In genomic region chr11:19315511-19315910, GRCh38 we compare ENCODE assay signal across 33 cellular contexts.
DNase-seq lines count a peak whose midpoint lies in the region; ATAC-seq and TF ChIP-seq lines count a peak whose summit lies in the region.
"Had no signal": no experiment of that assay in that cellular context is flagged by ENCODE, and none has a peak within 500 bp of the region (broad histone marks: within the 10 kb centered on the region; RNA-seq: fewer than 3 reads in every experiment).

No MANE protein-coding gene starts in this region.

- TF ChIP-seq CTCF in heart left ventricle (IDR thresholded peaks at IDR 0.05) (no peak), esophagus muscularis mucosa (IDR thresholded peaks at IDR 0.05) (no peak), tibial nerve (IDR thresholded peaks at IDR 0.05) (no peak), right lobe of liver (IDR thresholded peaks at IDR 0.05) (no peak)

- no peaks in the 10 kb centered on the region for H3K79me1 ChIP-seq in neuronal stem cell (ENCODE audit: low read depth, low read length)

- WGBS in right cardiac atrium = 70% methylated on average over 2 of the region's 2 CpGs
- 70 to 88% (median 77%) methylated on average over 2 of the region's 2 CpGs for WGBS in heart left ventricle, 4 donors
- 40 to 57% methylated on average over 2 of the region's 2 CpGs for WGBS in GM23248 (ENCODE audit: low coverage in 1 of 2, low lambda C conversion rate in 2 of 2, missing lambda C conversion rate in 2 of 2), 2 experiments
- 95% methylated on average over 2 of the region's 2 CpGs for WGBS in esophagus muscularis mucosa
- WGBS in neuronal stem cell (ENCODE audit: extremely low coverage in 2 of 2, insufficient read length in 2 of 2, insufficient replicate concordance in 1 of 2), 2 donors = no CpG with 5 or more reads among the region's 2 CpGs
- 81 to 83% methylated on average over 2 of the region's 2 CpGs for whole genome bisulfite sequencing in tibial nerve, 2 donors
- WGBS in right lobe of liver (ENCODE audit: insufficient coverage, low coverage, low lambda C conversion rate, missing lambda C conversion rate) = 64% methylated on average over 2 of the region's 2 CpGs

- no peaks in the 10 kb centered on the region for H3K9me3 ChIP-seq in right cardiac atrium (ENCODE audit: control insufficient read depth, low read length)
- no peaks in the 10 kb centered on the region for H3K9me3 ChIP-seq in heart left ventricle
- no peaks in the 10 kb centered on the region for H3K9me3 ChIP-seq in GM23248 (ENCODE audit: low read depth)
- H3K9me3 ChIP-seq in esophagus muscularis mucosa = no peaks in the 10 kb centered on the region
- no peaks in the 10 kb centered on the region for H3K9me3 ChIP-seq in neuronal stem cell (replicated peaks in 1 of 2; ENCODE audit: control insufficient read depth in 2 of 2, insufficient read depth in 1 of 2, low read depth in 1 of 2, low read length in 2 of 2)
- H3K9me3 ChIP-seq in tibial nerve = no peaks in the 10 kb centered on the region
- H3K9me3 ChIP-seq in right lobe of liver = no peaks in the 10 kb centered on the region
- H3K9me3 ChIP-seq: A549; BE2C; BLaER1; BLaER1 treated with 17β-estradiol and CSF1 and Interleukin-3, amounts not matched to agents 10 nM and 100 nM; Caco-2 had no signal

- no peak overlapping the region for H2BK120ac ChIP-seq in neuronal stem cell (ENCODE audit: low read depth, low read length)

- no peaks in the 10 kb centered on the region for H4K20me1 ChIP-seq in GM23248 (ENCODE audit: insufficient read depth)
- H4K20me1 ChIP-seq: BLaER1; BLaER1 treated with 17β-estradiol and CSF1 and Interleukin-3, amounts not matched to agents 10 nM and 100 nM had no signal

- no peak overlapping the region for H3K4ac ChIP-seq in neuronal stem cell (ENCODE audit: low read length)

- H3K27ac ChIP-seq in right cardiac atrium (ENCODE audit: low read length) = no peak overlapping the region
- H3K27ac ChIP-seq in heart left ventricle = no peak overlapping the region
- no peak overlapping the region for H3K27ac ChIP-seq in GM23248
- no peak overlapping the region for H3K27ac ChIP-seq in esophagus muscularis mucosa (replicated peaks in 1 of 4)
- H3K27ac ChIP-seq in neuronal stem cell (replicated peaks; ENCODE audit: low read length) = no peak overlapping the region
- H3K27ac ChIP-seq in tibial nerve = no peak overlapping the region
- no peak overlapping the region for H3K27ac ChIP-seq in right lobe of liver
- H3K27ac ChIP-seq: 22Rv1; A549; BLaER1; BLaER1 treated with 17β-estradiol and CSF1 and Interleukin-3, amounts not matched to agents 10 nM and 100 nM; C4-2B had no signal

- no peaks in the 10 kb centered on the region for H3K9me2 ChIP-seq in GM23248 (ENCODE audit: insufficient read depth)

- no peak overlapping the region for H4K91ac ChIP-seq in neuronal stem cell (ENCODE audit: low read depth, low read length, poor library complexity)

- H3K4me3 ChIP-seq in right cardiac atrium (ENCODE audit: low read length) = no peak overlapping the region
- H3K4me3 ChIP-seq in heart left ventricle = no peak overlapping the region
- H3K4me3 ChIP-seq in GM23248 = no peak overlapping the region
- H3K4me3 ChIP-seq in esophagus muscularis mucosa = no peak overlapping the region
- no peak overlapping the region for H3K4me3 ChIP-seq in neuronal stem cell (ENCODE audit: low read length in 2 of 2)
- H3K4me3 ChIP-seq in tibial nerve = no peak overlapping the region
- H3K4me3 ChIP-seq in right lobe of liver = no peak overlapping the region
- H3K4me3 ChIP-seq: A549; BLaER1; BLaER1 treated with 17β-estradiol and CSF1 and Interleukin-3, amounts not matched to agents 10 nM and 100 nM had no signal

- no peak overlapping the region for H2BK5ac ChIP-seq in neuronal stem cell (ENCODE audit: low read length)

- H3K4me1 ChIP-seq in right cardiac atrium (ENCODE audit: control insufficient read depth, insufficient read depth, low read length) = peaks cover 5% of the 10 kb centered on the region
- H3K4me1 ChIP-seq in heart left ventricle = peaks cover 0 to 16% (median 0%) of the 10 kb centered on the region in 12 donors
- H3K4me1 ChIP-seq in GM23248 (ENCODE audit: insufficient read depth) = no peaks in the 10 kb centered on the region
- H3K4me1 ChIP-seq in esophagus muscularis mucosa = peaks cover 0 to 18% (median 13%) of the 10 kb centered on the region in 4 donors
- peaks cover 0 to 2% of the 10 kb centered on the region in 2 donors for H3K4me1 ChIP-seq in neuronal stem cell (ENCODE audit: control insufficient read depth in 2 of 2, insufficient read depth in 1 of 2, low read depth in 1 of 2, low read length in 2 of 2)
- H3K4me1 ChIP-seq in tibial nerve = peaks cover 0 to 23% (median 3%) of the 10 kb centered on the region in 4 donors
- H3K4me1 ChIP-seq in right lobe of liver = no peaks in the 10 kb centered on the region
- H3K4me1 ChIP-seq: A549, BE2C, Caco-2 had no signal

- DNase-seq in right cardiac atrium (peak in 2 of 3 donors; percentile 50 to 58), heart left ventricle (no peak), GM23248 (peak; percentile 19), esophagus muscularis mucosa (ENCODE audit: extremely low spot score) (peak; percentile 82), neuronal stem cell (ENCODE audit: low spot score) (no peak), tibial nerve (ENCODE audit: low spot score in 2 of 2) (no peak), right lobe of liver (no peak)
- DNase-seq: 8988T; ACHN; AML-193; BE2C; C1 segment of cervical spinal cord; Caco-2; Calu3; CD4-positive, alpha-beta memory T cell; CD4-positive, alpha-beta T cell; CD4-positive, CD25-positive, alpha-beta regulatory T cell; CD8-positive, alpha-beta memory T cell; CD8-positive, alpha-beta T cell; COR-L47; DMS 273 treated with DMSO at 0.1 percent for 48 hours; DMS153; DMS53; DMS79; DMS79 treated with DMSO at 0.1 percent for 48 hours; DND-41; EL had no signal

- H3K4me2 ChIP-seq in GM23248 (ENCODE audit: unreplicated experiment) (no peak overlapping the region), neuronal stem cell (ENCODE audit: insufficient read depth, low read length, poor library complexity, severe bottlenecking) (no peak overlapping the region)
- H3K4me2 ChIP-seq: A549; BLaER1; BLaER1 treated with 17β-estradiol and CSF1 and Interleukin-3, amounts not matched to agents 10 nM and 100 nM had no signal

- in situ Hi-C loops in GM23248 (cut with MboI) = loop anchor here (10.0 kb wide), 2 partner anchors 241 to 419 kb away; no protein-coding TSS in a partner anchor

- no peak overlapping the region for H3K14ac ChIP-seq in neuronal stem cell (ENCODE audit: low read length)

- H3K18ac ChIP-seq in neuronal stem cell (ENCODE audit: low read length) = peak overlapping the region; percentile 27

- H3K9ac ChIP-seq in GM23248 (no peak overlapping the region), neuronal stem cell (ENCODE audit: low read depth, low read length, poor library complexity) (no peak overlapping the region)
- H3K9ac ChIP-seq: BLaER1; BLaER1 treated with 17β-estradiol and CSF1 and Interleukin-3, amounts not matched to agents 10 nM and 100 nM had no signal

- intact Hi-C loops in right cardiac atrium (cut with DNase I) (loop anchor here in 1 of 4 donors (10.0 kb wide), 2 partner anchors 241 to 429 kb away; no protein-coding TSS in a partner anchor), heart left ventricle (cut with DNase I) (loop anchor here in 4 of 10 donors (10.0 kb wide), 2 partner anchors 241 to 429 kb away; no protein-coding TSS in a partner anchor), esophagus muscularis mucosa (cut with DNase I) (loop anchor here (10.0 kb wide), 1 partner anchor 429 kb away; no protein-coding TSS in a partner anchor), right lobe of liver (cut with DNase I) (loop anchor here (5.0 to 10.0 kb wide), 2 partner anchors 237 to 419 kb away; no protein-coding TSS in a partner anchor)

- no peaks in the 10 kb centered on the region for H3F3A ChIP-seq in GM23248 (ENCODE audit: insufficient read depth)

- no peak overlapping the region for H2BK12ac ChIP-seq in neuronal stem cell (ENCODE audit: low read length)

- ATAC-seq in right cardiac atrium (no peak), heart left ventricle (no peak), GM21576 (IDR thresholded peaks at IDR 0.05; ENCODE audit: unreplicated experiment) (no peak), right lobe of liver (no peak)
- ATAC-seq: A549; CD8-positive, alpha-beta T cell had no signal

- H2BK15ac ChIP-seq in neuronal stem cell (ENCODE audit: low read length) = no peak overlapping the region

- H3K36me3 ChIP-seq in heart left ventricle = no peaks in the 10 kb centered on the region
- no peaks in the 10 kb centered on the region for H3K36me3 ChIP-seq in GM23248 (ENCODE audit: low read depth)
- H3K36me3 ChIP-seq in esophagus muscularis mucosa = no peaks in the 10 kb centered on the region
- H3K36me3 ChIP-seq in neuronal stem cell (replicated peaks in 1 of 2; ENCODE audit: control insufficient read depth in 2 of 2, insufficient read depth in 2 of 2, low read length in 2 of 2) = no peaks in the 10 kb centered on the region
- H3K36me3 ChIP-seq in tibial nerve = no peaks in the 10 kb centered on the region
- H3K36me3 ChIP-seq in right lobe of liver = no peaks in the 10 kb centered on the region
- H3K36me3 ChIP-seq: BE2C; BLaER1; BLaER1 treated with 17β-estradiol and CSF1 and Interleukin-3, amounts not matched to agents 10 nM and 100 nM had no signal

- no peak overlapping the region for H4K8ac ChIP-seq in neuronal stem cell (ENCODE audit: low read depth, low read length)

- H2AK5ac ChIP-seq in neuronal stem cell (ENCODE audit: low read depth, low read length) = no peak overlapping the region

- H3K27me3 ChIP-seq in right cardiac atrium (ENCODE audit: control insufficient read depth, insufficient read depth) = no peaks in the 10 kb centered on the region
- H3K27me3 ChIP-seq in heart left ventricle = no peaks in the 10 kb centered on the region
- H3K27me3 ChIP-seq in GM23248 (replicated peaks; ENCODE audit: insufficient read depth) = peaks cover 6% of the 10 kb centered on the region; the same call in 1 of the 2 replicates
- H3K27me3 ChIP-seq in esophagus muscularis mucosa = peaks cover 0 to 6% (median 0%) of the 10 kb centered on the region in 4 donors
- H3K27me3 ChIP-seq in neuronal stem cell (ENCODE audit: control insufficient read depth in 3 of 3, insufficient read depth in 3 of 3, low read depth in 1 of 3, low read length in 3 of 3) = peaks cover 0 to 25% (median 0%) of the 10 kb centered on the region in 3 experiments
- no peaks in the 10 kb centered on the region for H3K27me3 ChIP-seq in tibial nerve
- no peaks in the 10 kb centered on the region for H3K27me3 ChIP-seq in right lobe of liver
- H3K27me3 ChIP-seq: BE2C; BLaER1; BLaER1 treated with 17β-estradiol and CSF1 and Interleukin-3, amounts not matched to agents 10 nM and 100 nM had no signal

- no peak overlapping the region for H3K23ac ChIP-seq in neuronal stem cell (ENCODE audit: low read depth, low read length, poor library complexity)

- H2AFZ ChIP-seq in GM23248 = no peak overlapping the region
- no peak overlapping the region for H2AFZ ChIP-seq in neuronal stem cell (ENCODE audit: low read length)

- TF ChIP-seq EP300 in esophagus muscularis mucosa (IDR thresholded peaks at IDR 0.05) = no peak
- no peak for TF ChIP-seq EP300 in tibial nerve (IDR thresholded peaks at IDR 0.05)

- no peak for TF ChIP-seq POLR2A in heart left ventricle (IDR thresholded peaks at IDR 0.05)
- no peak for TF ChIP-seq POLR2A in esophagus muscularis mucosa (IDR thresholded peaks at IDR 0.05; ENCODE audit: low read depth)
- TF ChIP-seq POLR2A in tibial nerve (IDR thresholded peaks at IDR 0.05) = no peak
- no peak for TF ChIP-seq POLR2A in right lobe of liver (IDR thresholded peaks at IDR 0.05)

- H3K79me2 ChIP-seq in GM23248 (ENCODE audit: insufficient read depth) = no peaks in the 10 kb centered on the region

Comparison
In these comparisons a context has a peak if more than half of its experiments do, and no peak if none do; other contexts are left out.
1. DNase-seq: peak in right cardiac atrium (2 of 3), GM23248 (single experiment) and esophagus muscularis mucosa (single experiment); none in heart left ventricle (0 of 5), neuronal stem cell (single experiment), tibial nerve (0 of 2) and right lobe of liver (0 of 3).